12 cellular contexts compared by ENCODE assay signal in the genomic region with DNA sequence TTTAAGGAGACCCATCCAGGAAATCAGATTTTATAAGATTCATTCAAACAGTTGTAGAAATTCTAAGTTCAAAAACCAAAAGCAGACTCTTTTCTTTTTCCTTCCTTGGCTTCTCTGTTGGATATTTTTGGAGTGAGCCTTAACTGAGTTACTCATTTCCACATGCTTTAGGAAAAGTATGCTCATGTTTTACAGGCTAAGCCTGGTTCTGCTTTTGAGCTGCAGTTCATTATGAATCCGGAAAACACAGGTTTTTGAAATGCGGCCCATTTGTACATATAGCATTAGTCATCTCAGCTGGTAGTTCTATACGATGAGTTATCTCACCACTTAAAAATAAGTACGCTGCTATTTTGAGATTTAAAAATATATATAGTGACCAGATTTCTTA.
DNase-seq lines count a peak whose midpoint lies in the region; ATAC-seq, FAIRE-seq and TF ChIP-seq lines count a peak whose summit lies in the region.
"Had no signal": no experiment of that assay in that cellular context is flagged by ENCODE, and none has a peak within 500 bp of the region (broad histone marks: within the 10 kb centered on the region; RNA-seq: fewer than 3 reads in every experiment).

No MANE protein-coding gene starts in this region.

- peak overlapping the region; percentile 91; the same call in 1 of the 2 replicates for H2BK120ac ChIP-seq in IMR-90 (ENCODE audit: low read depth, low read length)

- peak overlapping the region; percentile 98 for H2BK5ac ChIP-seq in IMR-90 (ENCODE audit: low read depth, low read length, poor library complexity, severe bottlenecking)

- no peaks in the 10 kb centered on the region for H3K9me3 ChIP-seq in IMR-90 (ENCODE audit: control insufficient read depth, insufficient read depth, low read length)
- no peaks in the 10 kb centered on the region for H3K9me3 ChIP-seq in body of pancreas
- H3K9me3 ChIP-seq in keratinocyte (ENCODE audit: control insufficient read depth, low read depth, low read length): no peaks in the 10 kb centered on the region
- H3K9me3 ChIP-seq: upper lobe of left lung had no signal

- peaks cover 30% of the 10 kb centered on the region for H3K79me2 ChIP-seq in keratinocyte (ENCODE audit: control insufficient read depth, insufficient read depth, low read length)

- H2AFZ ChIP-seq in IMR-90 (replicated peaks; ENCODE audit: low read length, poor library complexity): no peak overlapping the region
- no peak overlapping the region for H2AFZ ChIP-seq in keratinocyte (ENCODE audit: control insufficient read depth, low read length)

- no CpG with 5 or more reads among the region's 4 CpGs for WGBS in IMR-90 (ENCODE audit: extremely low coverage in 2 of 2, insufficient read length in 1 of 2), 2 experiments
- WGBS in body of pancreas, 2 donors: 45 to 47% methylated on average over 4 of the region's 4 CpGs

- POLR2A ChIA-PET in IMR-90 (lab: Charles Lee; ENCODE audit: unreplicated experiment): interaction anchor here (1.0 to 1.7 kb wide), 2 partner anchors 8 to 22 kb away, joined by 3 to 20 read pairs; no protein-coding TSS in a partner anchor

- in situ Hi-C loops in IMR-90 (cut with MboI; ENCODE audit: low sequenced_read_pairs) (no loop called here), GM13977 (cut with MboI; ENCODE audit: low pct_unique_long_range_greater_than_20kb, low sequenced_read_pairs, unreplicated experiment) (no loop called here)

- no peak overlapping the region for H3K56ac ChIP-seq in IMR-90 (ENCODE audit: extremely low read depth, insufficient read depth, low read length)

- H3K18ac ChIP-seq in IMR-90 (ENCODE audit: low read depth, low read length): peak overlapping the region; percentile 2; the same call in 1 of the 2 replicates

- FAIRE-seq in keratinocyte (lab: Jason Lieb, UNC): no peak

- peak overlapping the region; percentile 80; the same call in 1 of the 2 replicates for H3K4me2 ChIP-seq in IMR-90 (ENCODE audit: low read depth, low read length)
- peak overlapping the region; percentile 97 for H3K4me2 ChIP-seq in keratinocyte (ENCODE audit: control insufficient read depth, extremely low read depth, insufficient read depth, low read depth, low read length)

- peaks cover 9 to 37% of the 10 kb centered on the region in 2 experiments for H3K79me1 ChIP-seq in IMR-90 (ENCODE audit: low read depth in 1 of 2, low read length in 2 of 2)

- no peak overlapping the region for H3K23ac ChIP-seq in IMR-90 (ENCODE audit: low read depth, low read length)

- no TSS peak for BruUV-seq in IMR-90 (replicated peaks; lab: Mats Ljungman, UMichigan)

- H3K14ac ChIP-seq in IMR-90 (replicated peaks; ENCODE audit: low read depth, low read length): no peak overlapping the region

- H4K5ac ChIP-seq in IMR-90 (ENCODE audit: low read depth, low read length): no peak overlapping the region

- no peaks in the 10 kb centered on the region for H3K36me3 ChIP-seq in IMR-90 (ENCODE audit: control insufficient read depth, insufficient read depth, low read length)
- no peaks in the 10 kb centered on the region for H3K36me3 ChIP-seq in body of pancreas (replicated peaks in 1 of 2; ENCODE audit: insufficient read depth in 1 of 2, low read depth in 2 of 2)
- peaks cover 4 to 11% of the 10 kb centered on the region in 2 experiments for H3K36me3 ChIP-seq in keratinocyte (ENCODE audit: control insufficient read depth in 2 of 2, extremely low read depth in 1 of 2, insufficient read depth in 2 of 2, low read length in 2 of 2)
- H3K36me3 ChIP-seq: upper lobe of left lung had no signal

- peak; percentile 20; the same call in 1 of the 2 replicates for TF ChIP-seq RAD21 in IMR-90 (IDR thresholded peaks at IDR 0.05; ENCODE audit: low read length)

- H3K27ac ChIP-seq in IMR-90 (ENCODE audit: insufficient read depth, low read length) (no peak overlapping the region), body of pancreas (peak overlapping the region in 3 of 4 donors; percentile 87 to 96 (median 90)), keratinocyte (ENCODE audit: control insufficient read depth, insufficient read depth, low read length) (peak overlapping the region; percentile 98)

- H4K91ac ChIP-seq in IMR-90 (ENCODE audit: insufficient read depth, low read depth, low read length): no peak overlapping the region

- H4K8ac ChIP-seq in IMR-90 (ENCODE audit: low read depth in 2 of 2, low read length in 2 of 2): peak overlapping the region in 1 of 2 experiments; percentile 83; a peak in 1 of 4 replicates

- TF ChIP-seq POLR2A in IMR-90 (IDR thresholded peaks at IDR 0.05; ENCODE audit: low read depth, low read length): peak; percentile 46; the same call in 1 of the 2 replicates
- no peak for TF ChIP-seq POLR2A in body of pancreas (IDR thresholded peaks at IDR 0.05)

- H3K4ac ChIP-seq in IMR-90 (ENCODE audit: low read depth, low read length): no peak overlapping the region; the same call in 1 of the 2 replicates

- H2AK5ac ChIP-seq in IMR-90 (ENCODE audit: low read depth, low read length): no peak overlapping the region

- no peak overlapping the region for H2AK9ac ChIP-seq in IMR-90 (replicated peaks; ENCODE audit: low read depth, low read length, poor library complexity)

- no peaks in the 10 kb centered on the region for H3K27me3 ChIP-seq in IMR-90 (ENCODE audit: control insufficient read depth, insufficient read depth, low read length)
- no peaks in the 10 kb centered on the region for H3K27me3 ChIP-seq in body of pancreas
- no peaks in the 10 kb centered on the region for H3K27me3 ChIP-seq in keratinocyte (ENCODE audit: control insufficient read depth, extremely low read depth, insufficient read depth, low read length)
- H3K27me3 ChIP-seq: upper lobe of left lung had no signal

- no peak overlapping the region for H2BK20ac ChIP-seq in IMR-90 (ENCODE audit: low read depth, low read length)

- intact Hi-C loops in IMR-90 (cut with micrococcal nuclease): loop anchor here (1.0 kb wide), 1 partner anchor 121 kb away; no protein-coding TSS in a partner anchor
- intact Hi-C loops in body of pancreas (cut with DNase I): no loop called here
- intact Hi-C loops in posterior vena cava (cut with DNase I): loop anchor here (5.0 to 10.0 kb wide), 3 partner anchors 52 to 60 kb away; no protein-coding TSS in a partner anchor

- H4K20me1 ChIP-seq in IMR-90 (ENCODE audit: insufficient read depth, low read length) (no peaks in the 10 kb centered on the region), keratinocyte (ENCODE audit: control insufficient read depth, extremely low read depth, insufficient read depth, low read length) (no peaks in the 10 kb centered on the region)

- peaks cover 12% of the 10 kb centered on the region for H3K9me1 ChIP-seq in IMR-90 (ENCODE audit: insufficient read depth, low read length)
- no peaks in the 10 kb centered on the region for H3K9me1 ChIP-seq in keratinocyte (ENCODE audit: control insufficient read depth, extremely low read depth, insufficient read depth, low read length)

- CTCF ChIA-PET in IMR-90 (lab: Yijun Ruan, JAX): interaction anchor here (1.3 kb wide), 1 partner anchor 19 kb away, joined by 3 read pairs; no protein-coding TSS in a partner anchor

- TF ChIP-seq CTCF in IMR-90 (conservative IDR thresholded peaks at IDR 0.05; ENCODE audit: low read depth, low read length): no peak
- TF ChIP-seq CTCF in body of pancreas (IDR thresholded peaks at IDR 0.05): no peak
- TF ChIP-seq CTCF in keratinocyte (optimal IDR thresholded peaks at IDR 0.05 in 1 of 3, IDR thresholded peaks at IDR 0.05 in 1 of 3, conservative IDR thresholded peaks at IDR 0.05 in 1 of 3; ENCODE audit: extremely low read depth in 1 of 3, insufficient read depth in 2 of 3, low read length in 3 of 3): no peak
- TF ChIP-seq CTCF in GM13977 (IDR thresholded peaks at IDR 0.05; ENCODE audit: extremely low read depth, insufficient read depth, missing control alignments): no peak

- DNase-seq in IMR-90 (peak; percentile 88), body of pancreas (no peak), keratinocyte (ENCODE audit: low read depth, low spot score) (no peak), superior temporal gyrus (ENCODE audit: extremely low spot score) (peak; percentile 80), NCI-H1436 (lab: John Stamatoyannopoulos, UW) (no peak), GM13977 (ENCODE audit: low spot score) (no peak), posterior vena cava (ENCODE audit: low spot score) (no peak)
- DNase-seq: activated T-cell treated with anti-CD3 and anti-CD28 coated beads, Interleukin-2, amount 50 U/mL, for 24 hours; head of caudate nucleus; OCI-M1; upper lobe of left lung had no signal

- H3K4me1 ChIP-seq in IMR-90 (ENCODE audit: control insufficient read depth, insufficient read depth, low read length): peaks cover 17% of the 10 kb centered on the region
- H3K4me1 ChIP-seq in body of pancreas: peaks cover 42% of the 10 kb centered on the region
- H3K4me1 ChIP-seq in keratinocyte (ENCODE audit: control insufficient read depth, extremely low read depth, insufficient read depth, low read length): peaks cover 57% of the 10 kb centered on the region

- H3K4me3 ChIP-seq in IMR-90 (ENCODE audit: insufficient read depth, low read depth, low read length) (peak overlapping the region; percentile 38; the same call in 1 of the 2 replicates), body of pancreas (no peak overlapping the region), keratinocyte (ENCODE audit: control insufficient read depth in 2 of 3, extremely low read depth in 1 of 3, insufficient read depth in 2 of 3, low read depth in 1 of 3, low read length in 3 of 3) (peak overlapping the region; percentile 55 to 71 (median 61))
- H3K4me3 ChIP-seq: upper lobe of left lung had no signal

- H2BK15ac ChIP-seq in IMR-90 (ENCODE audit: low read depth, low read length): no peak overlapping the region

- H3K9ac ChIP-seq in IMR-90 (ENCODE audit: low read depth, low read length): no peak overlapping the region
- H3K9ac ChIP-seq in keratinocyte (ENCODE audit: control insufficient read depth, extremely low read depth, insufficient read depth, low read length): peak overlapping the region; percentile 88

- ATAC-seq in IMR-90 (ENCODE audit: low read depth) (peak; percentile 79), body of pancreas (no peak), GM21717 (IDR thresholded peaks at IDR 0.05; ENCODE audit: unreplicated experiment) (no peak)

- dilution Hi-C loops in IMR-90 (cut with HindIII; ENCODE audit: low sequenced_read_pairs, unreplicated experiment) (no loop called here), keratinocyte (cut with MboI; ENCODE audit: extremely low pct_ligation_motif_present, low sequenced_read_pairs) (no loop called here)

TF ChIP-seq in IMR-90, 13 proteins besides CTCF, POLR2A, EP300 and RAD21 (continues in another document):
- no peak for TF ChIP-seq RCOR1 (IDR thresholded peaks at IDR 0.05; ENCODE audit: insufficient replicate concordance, low read length)
- TF ChIP-seq SMC3 (IDR thresholded peaks at IDR 0.05; ENCODE audit: low read depth, low read length): no peak
- TF ChIP-seq MAZ (IDR thresholded peaks at IDR 0.05; ENCODE audit: borderline replicate concordance, low read depth, low read length): no peak
- TF ChIP-seq CEBPB (IDR thresholded peaks at IDR 0.05; ENCODE audit: low read depth, low read length): 0 out of 2 replicates have a peak, but pooled peaks have one; percentile 4
- no peak for TF ChIP-seq CHD1 (IDR thresholded peaks at IDR 0.05; ENCODE audit: low read depth, low read length)
- TF ChIP-seq RFX5 (IDR thresholded peaks at IDR 0.05; ENCODE audit: low read depth, low read length): no peak

Comparison
In these comparisons a context has a peak if more than half of its experiments do, and no peak if none do; other contexts are left out.
1. DNase-seq: peak in IMR-90 (single experiment) and superior temporal gyrus (single experiment); none in body of pancreas (0 of 4), keratinocyte (single experiment), NCI-H1436 (single experiment), GM13977 (single experiment) and posterior vena cava (single experiment).
2. H3K4me3 ChIP-seq: peak in IMR-90 (single experiment) and keratinocyte (3 of 3); none in body of pancreas (0 of 2).